Comparison of ENCODE assay signal across 2 cellular contexts in genomic region chr16:83939266-83939856, GRCh38.
TF ChIP-seq lines count a peak whose summit lies in the region.

No MANE protein-coding gene starts in this region.

TF ChIP-seq in GM23338, 12 proteins besides CTCF, POLR2A, EP300 and RAD21:
- TF ChIP-seq ETS1 (IDR thresholded peaks at IDR 0.05) (no peak), JUNB (IDR thresholded peaks at IDR 0.05; ENCODE audit: unreplicated experiment) (no peak), ZNF462 (CRISPR knock-in tag; IDR thresholded peaks at IDR 0.05) (no peak), ZNF331 (CRISPR knock-in tag; IDR thresholded peaks at IDR 0.05; ENCODE audit: low read depth) (no peak), EZH2phosphoT487 (IDR thresholded peaks at IDR 0.05; ENCODE audit: unreplicated experiment) (no peak)

TF ChIP-seq in HepG2, 621 proteins besides CTCF, POLR2A, EP300 and RAD21:
- TF ChIP-seq ZNF335 (CRISPR knock-in tag; IDR thresholded peaks at IDR 0.05) (no peak), ZFX (CRISPR knock-in tag; IDR thresholded peaks at IDR 0.05; ENCODE audit: low read depth) (peak; percentile 33; the same call in 1 of the 2 replicates), ZNF777 (CRISPR knock-in tag; IDR thresholded peaks at IDR 0.05) (peak; percentile 61; the same call in 1 of the 2 replicates), GABPA (IDR thresholded peaks at IDR 0.05; ENCODE audit: low read depth, low read length) (no peak), GABPA (CRISPR knock-in tag; IDR thresholded peaks at IDR 0.05; ENCODE audit: low read depth) (peak; percentile 65)
